12 cellular contexts compared by ENCODE assay signal in the genomic region with DNA sequence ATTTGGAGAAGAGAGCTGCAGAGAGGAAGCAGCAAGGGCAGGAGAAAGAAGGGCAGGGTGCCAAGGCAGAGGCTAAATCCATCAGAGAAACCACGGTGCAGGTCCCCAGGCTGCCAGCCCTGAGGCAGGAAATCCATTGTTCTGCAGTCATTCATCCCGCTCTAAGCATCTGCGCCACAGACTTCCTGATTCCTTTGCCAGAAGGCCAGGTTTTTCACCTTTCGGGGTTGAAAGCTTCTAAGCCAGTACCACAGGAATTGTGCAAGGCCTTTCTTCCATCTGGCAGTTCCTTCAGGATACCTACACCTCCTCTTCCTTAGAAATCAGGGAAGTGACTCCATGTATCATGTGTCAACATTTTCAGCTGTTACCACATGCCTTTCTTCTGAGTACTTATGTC. TPM values are rescaled to one million over a fixed set of nuclear protein-coding genes. Genes with fewer than 3 reads are reported as not detected.
DNase-seq lines count a peak whose midpoint lies in the region; ATAC-seq and TF ChIP-seq lines count a peak whose summit lies in the region.
"Had no signal": no experiment of that assay in that cellular context is flagged by ENCODE, and none has a peak within 500 bp of the region (broad histone marks: within the 10 kb centered on the region; RNA-seq: fewer than 3 reads in every experiment).

No MANE protein-coding gene starts in this region.

- intact Hi-C loops in stomach (cut with DNase I; ENCODE audit: low total_unique reads) (no loop called here), OCI-LY7 (cut with micrococcal nuclease; ENCODE audit: unreplicated experiment) (no loop called here)

- DNase-seq in DMS 273 (lab: John Stamatoyannopoulos, UW; ENCODE audit: unreplicated experiment) (peak; percentile 21), DMS 273 treated with DMSO at 0.1 percent for 48 hours (lab: John Stamatoyannopoulos, UW) (no peak), RWPE1 (ENCODE audit: low spot score) (peak; percentile 92), glomerular endothelial cell (ENCODE audit: extremely low read depth, low read depth, low spot score) (peak; percentile 94), stomach (peak; percentile 76), OCI-LY7 (ENCODE audit: low spot score) (no peak)
- no peak for DNase-seq in activated naive CD4-positive, alpha-beta T cell treated with anti-CD3 and anti-CD28 coated beads, Interleukin-2, amount 50 U/mL, for 16 hours

- TF ChIP-seq EP300 in stomach (IDR thresholded peaks at IDR 0.05): no peak

- no peak overlapping the region for H2AFZ ChIP-seq in OCI-LY7 (ENCODE audit: low read length)

- POLR2A ChIA-PET in RWPE1 (lab: Yijun Ruan, JAX; ENCODE audit: low non-redundant PET) (no interaction called here), OCI-LY7 (lab: Charles Lee) (no interaction called here)

- no peak for ATAC-seq in GM21737 (IDR thresholded peaks at IDR 0.05; ENCODE audit: unreplicated experiment)

- H3K4me3 ChIP-seq in stomach (no peak overlapping the region), OCI-LY7 (ENCODE audit: low read depth, low read length, poor library complexity, severe bottlenecking) (no peak overlapping the region)
- H3K4me3 ChIP-seq: ovary had no signal

- H3K9me2 ChIP-seq in OCI-LY7 (ENCODE audit: insufficient read depth, low read length): no peaks in the 10 kb centered on the region

- H3K4me1 ChIP-seq in stomach (peaks cover 0 to 20% (median 8%) of the 10 kb centered on the region in 4 donors), OCI-LY7 (ENCODE audit: insufficient read depth, low read length, poor library complexity, severe bottlenecking) (no peaks in the 10 kb centered on the region)

- H3K9me3 ChIP-seq in stomach (no peaks in the 10 kb centered on the region), OCI-LY7 (ENCODE audit: low read length) (no peaks in the 10 kb centered on the region)
- H3K9me3 ChIP-seq: ovary had no signal

- no peaks in the 10 kb centered on the region for H3K79me2 ChIP-seq in OCI-LY7 (ENCODE audit: insufficient read depth, low read depth, low read length)

- H4K20me1 ChIP-seq in OCI-LY7 (ENCODE audit: insufficient read depth, low read length): no peaks in the 10 kb centered on the region

- WGBS in stomach, 5 donors: 15 to 38% (median 28%) methylated on average over 4 of the region's 4 CpGs

- no peak for TF ChIP-seq POLR2A in stomach (IDR thresholded peaks at IDR 0.05)

- H3K36me3 ChIP-seq in stomach (no peaks in the 10 kb centered on the region), OCI-LY7 (ENCODE audit: insufficient read depth, low read length) (no peaks in the 10 kb centered on the region)
- H3K36me3 ChIP-seq: ovary had no signal

- CTCF ChIA-PET in RWPE1 (lab: Yijun Ruan, JAX): interaction anchor here (0.5 to 0.6 kb wide), 2 partner anchors 94 to 221 kb away, joined by 3 read pairs; no protein-coding TSS in a partner anchor
- CTCF ChIA-PET in OCI-LY7 (lab: Charles Lee; ENCODE audit: unreplicated experiment): interaction anchor here (0.5 kb wide), 1 partner anchor 837 kb away, joined by 3 read pairs; no protein-coding TSS in a partner anchor

- H3K27me3 ChIP-seq in stomach: no peaks in the 10 kb centered on the region
- H3K27me3 ChIP-seq: ovary had no signal

- TF ChIP-seq CTCF in RWPE1 (conservative IDR thresholded peaks at IDR 0.05; ENCODE audit: low read depth) (no peak), stomach (IDR thresholded peaks at IDR 0.05) (no peak), OCI-LY7 (conservative IDR thresholded peaks at IDR 0.05; ENCODE audit: low read length) (no peak)

- H3K27ac ChIP-seq in RWPE1: peak overlapping the region; percentile 71
- H3K27ac ChIP-seq in stomach: peak overlapping the region in 2 of 5 donors; percentile 5 to 38
- H3K27ac ChIP-seq in OCI-LY7 (ENCODE audit: low read depth, low read length, poor library complexity, severe bottlenecking): no peak overlapping the region
- H3K27ac ChIP-seq: 22Rv1, KMS-11, ovary had no signal

- no peak overlapping the region for H3K4me2 ChIP-seq in OCI-LY7 (ENCODE audit: low read length)
- H3K4me2 ChIP-seq: KMS-11 had no signal

- no TSS peak for BruUV-seq in OCI-LY7 (replicated peaks; lab: Mats Ljungman, UMichigan)

RNA-seq across cellular contexts. Expression of gene ADGRF5, which starts 45.6 kb away (rescaled TPM):
- total RNA-seq in glomerular endothelial cell: 495 and 502 TPM in 2 replicates
- total RNA-seq in stomach: 10 to 100 TPM in 3 of 5 donors, 1 to 10 TPM in 1, under 1 TPM in 1; 0.29 to 34.0 (median 18.7) TPM
- 1 to 10 TPM; 1.5 to 2.8 (median 2.4) TPM for polyA plus RNA-seq in stomach
- not detected in 2 replicates for total RNA-seq in OCI-LY7 (2014; rRNA removed; shearing (Covaris generic))
- total RNA-seq in OCI-LY7 (2022): not detected in 2 replicates
- total RNA-seq: T-helper 2 cell treated with Interferon-gamma antibody and Interleukin-4, amounts not matched to agents 100 ng/mL and 5 ng/mL, for 36 hours had no signal

Comparison
In these comparisons a context has a peak if more than half of its experiments do, and no peak if none do; other contexts are left out.
1. DNase-seq: peak in DMS 273 (single experiment), RWPE1 (single experiment), glomerular endothelial cell (single experiment) and stomach (single experiment); none in DMS 273 treated with DMSO at 0.1 percent for 48 hours (single experiment), OCI-LY7 (single experiment) and activated naive CD4-positive, alpha-beta T cell treated with anti-CD3 and anti-CD28 coated beads, Interleukin-2, amount 50 U/mL, for 16 hours (single experiment).
2. RNA of gene ADGRF5, which starts 45.6 kb away (total RNA-seq): 495 to 502 TPM in glomerular endothelial cell; 0.29 to 34.0 TPM in stomach and not detected in OCI-LY7; every median in the first group is over 10 times any median in the second.